In genomic region chr17:4364622-4365041, GRCh38 we compare ENCODE assay signal across 8 cellular contexts. TPM values are rescaled to one million over a fixed set of nuclear protein-coding genes. Genes with fewer than 3 reads are reported as not detected.
DNase-seq lines count a peak whose midpoint lies in the region; ATAC-seq and TF ChIP-seq lines count a peak whose summit lies in the region.

No MANE protein-coding gene starts in this region.

- no peak overlapping the region for H2AFZ ChIP-seq in OCI-LY3 (ENCODE audit: low read depth, low read length)
- no peak overlapping the region for H2AFZ ChIP-seq in neuron (ENCODE audit: low read depth, low read length)

- peak overlapping the region; percentile 98 for H3K4me3 Mint-ChIP-seq in CD4-positive, alpha-beta T cell
- peak overlapping the region; percentile 95 for H3K4me3 Mint-ChIP-seq in endothelial cell (ENCODE audit: unreplicated experiment)

- H3K4me3 ChIP-seq in OCI-LY3 (ENCODE audit: low read length) (peak overlapping the region; percentile 99), neuron (ENCODE audit: low read length) (peak overlapping the region; percentile 93)

- DNase-seq in CD4-positive, alpha-beta T cell: no peak
- DNase-seq in endothelial cell (ENCODE audit: low spot score): no peak
- no peak for DNase-seq in NCI-H146 treated with DMSO at 0.1 percent for 48 hours (lab: John Stamatoyannopoulos, UW; ENCODE audit: unreplicated experiment)
- DNase-seq in NCI-H774 (lab: John Stamatoyannopoulos, UW): no peak
- DNase-seq in SHP77 treated with DMSO at 0.1 percent for 48 hours (lab: John Stamatoyannopoulos, UW): no peak

- H3K4me1 Mint-ChIP-seq in CD4-positive, alpha-beta T cell (ENCODE audit: low read depth): peaks cover 45% of the 10 kb centered on the region
- H3K4me1 Mint-ChIP-seq in endothelial cell (ENCODE audit: unreplicated experiment): peaks cover 6% of the 10 kb centered on the region

- H3K36me3 Mint-ChIP-seq in CD4-positive, alpha-beta T cell (ENCODE audit: low read depth): peaks cover 21% of the 10 kb centered on the region
- H3K36me3 Mint-ChIP-seq in endothelial cell (ENCODE audit: low read depth, unreplicated experiment): peaks cover 5% of the 10 kb centered on the region

- intact Hi-C loops in CD4-positive, alpha-beta T cell (cut with DNase I, micrococcal nuclease): loop anchor here (5.0 to 10.0 kb wide), 6 partner anchors 32 to 600 kb away; partner anchors contain the start of genes ANKFY1 (in 1 of the 2), NCBP3 (in 1 of the 2) and SPAG7 (in 1 of the 2)

- H3K9me3 Mint-ChIP-seq in CD4-positive, alpha-beta T cell: no peaks in the 10 kb centered on the region
- no peaks in the 10 kb centered on the region for H3K9me3 Mint-ChIP-seq in endothelial cell (ENCODE audit: unreplicated experiment)

- no peak for TF ChIP-seq CTCF in CD4-positive, alpha-beta T cell (IDR thresholded peaks at IDR 0.05)
- TF ChIP-seq CTCF in OCI-LY3 (IDR thresholded peaks at IDR 0.05; ENCODE audit: low read depth, low read length) (no peak), endothelial cell (IDR thresholded peaks at IDR 0.05; ENCODE audit: unreplicated experiment) (no peak)

- H3K9ac ChIP-seq in OCI-LY3 (ENCODE audit: low read length): peak overlapping the region; percentile 99

- H3K27me3 Mint-ChIP-seq in CD4-positive, alpha-beta T cell: no peaks in the 10 kb centered on the region
- peaks cover 6% of the 10 kb centered on the region for H3K27me3 Mint-ChIP-seq in endothelial cell (ENCODE audit: unreplicated experiment)

- CTCF ChIA-PET in CD4-positive, alpha-beta T cell (lab: Charles Lee): interaction anchor here (0.6 kb wide), 1 partner anchor 672 kb away, joined by 4 read pairs; no protein-coding TSS in a partner anchor

- H3K27ac Mint-ChIP-seq in CD4-positive, alpha-beta T cell: peak overlapping the region; percentile 90
- H3K27ac Mint-ChIP-seq in endothelial cell (ENCODE audit: unreplicated experiment): peak overlapping the region; percentile 81

- peak overlapping the region; percentile 97 for H3K4me2 ChIP-seq in OCI-LY3 (ENCODE audit: low read length)

- no peaks in the 10 kb centered on the region for H3K27me3 ChIP-seq in CD4-positive, alpha-beta T cell (ENCODE audit: control insufficient read depth, insufficient read depth, low read length)
- H3K27me3 ChIP-seq in OCI-LY3 (ENCODE audit: low read depth, low read length) (no peaks in the 10 kb centered on the region), neuron (ENCODE audit: insufficient read depth, low read length) (no peaks in the 10 kb centered on the region)

- peak overlapping the region; percentile 91 for H3K27ac ChIP-seq in CD4-positive, alpha-beta T cell (ENCODE audit: low read depth, low read length)
- peak overlapping the region; percentile 42; the same call in 1 of the 2 replicates for H3K27ac ChIP-seq in OCI-LY3 (ENCODE audit: low read length)

- POLR2A ChIA-PET in CD4-positive, alpha-beta T cell (lab: Charles Lee): interaction anchor here (0.6 to 3.0 kb wide), 4 partner anchors 17 to 401 kb away, joined by 3 to 57 read pairs (median 3); partner anchors contain the start of genes ANKFY1, CYB5D2 and ZZEF1

- H3K9me3 ChIP-seq in CD4-positive, alpha-beta T cell (ENCODE audit: control insufficient read depth, low read length): no peaks in the 10 kb centered on the region
- H3K9me3 ChIP-seq in OCI-LY3 (ENCODE audit: insufficient read depth, low read length) (no peaks in the 10 kb centered on the region), neuron (ENCODE audit: low read length) (no peaks in the 10 kb centered on the region)

- peaks cover 35% of the 10 kb centered on the region for H4K20me1 ChIP-seq in OCI-LY3 (ENCODE audit: insufficient read depth, low read length)

- ATAC-seq in CD4-positive, alpha-beta T cell (ENCODE audit: poor library complexity): no peak
- ATAC-seq in GM18502 (IDR thresholded peaks at IDR 0.05; ENCODE audit: poor library complexity, unreplicated experiment): no peak

- H3K4me1 ChIP-seq in OCI-LY3 (ENCODE audit: low read length): 0 out of 2 replicates have a peak, but pooled peaks cover 6% of the 10 kb centered on the region
- peaks cover 6% of the 10 kb centered on the region for H3K4me1 ChIP-seq in neuron (ENCODE audit: insufficient read depth, low read length)

- peaks cover 67% of the 10 kb centered on the region for H3K79me2 ChIP-seq in OCI-LY3 (ENCODE audit: low read length)

- H3K36me3 ChIP-seq in OCI-LY3 (replicated peaks; ENCODE audit: low read depth, low read length) (peaks cover 4% of the 10 kb centered on the region), neuron (ENCODE audit: insufficient read depth, low read length) (peaks cover 3% of the 10 kb centered on the region)

RNA-seq across cellular contexts. Expression of gene UBE2G1, which starts 1.8 kb away (rescaled TPM):
- total RNA-seq in CD4-positive, alpha-beta T cell: 10 to 100 TPM; 58.5 to 58.8 TPM
- total RNA-seq in endothelial cell (ENCODE audit: unreplicated experiment): 88.0 TPM
